10 cellular contexts compared by ENCODE assay signal in genomic region chr22:24430431-24431308, GRCh38. TPM values are rescaled to one million over a fixed set of nuclear protein-coding genes. Genes with fewer than 3 reads are reported as not detected.
DNase-seq lines count a peak whose midpoint lies in the region; ATAC-seq, FAIRE-seq and TF ChIP-seq lines count a peak whose summit lies in the region.
"Had no signal": no experiment of that assay in that cellular context is flagged by ENCODE, and none has a peak within 500 bp of the region (broad histone marks: within the 10 kb centered on the region; RNA-seq: fewer than 3 reads in every experiment).

No MANE protein-coding gene starts in this region.

- H3K9me2 ChIP-seq in MM.1S (replicated peaks; ENCODE audit: insufficient read depth, low read length) (no peaks in the 10 kb centered on the region), PC-9 (ENCODE audit: insufficient read depth) (no peaks in the 10 kb centered on the region)

- POLR2A ChIA-PET in GM12878 (lab: Charles Lee): interaction anchor here (1.0 to 2.2 kb wide), 4 partner anchors 29 to 84 kb away, joined by 3 to 10 read pairs (median 4); no protein-coding TSS in a partner anchor
- POLR2A ChIA-PET in PC-9 (lab: Charles Lee; ENCODE audit: unreplicated experiment): interaction anchor here (0.7 kb wide), 2 partner anchors 34 to 361 kb away, joined by 4 to 5 read pairs; no protein-coding TSS in a partner anchor

- H3K9ac ChIP-seq in DND-41 (ENCODE audit: low read depth, low read length) (peak overlapping the region; percentile 82), MM.1S (ENCODE audit: low read length) (peak overlapping the region; percentile 96; the same call in 1 of the 2 replicates), GM12878 (ENCODE audit: control insufficient read depth, insufficient read depth, low read length) (no peak overlapping the region)

- H3K4me1 Mint-ChIP-seq in HFFc6 (ENCODE audit: low read depth): peaks cover 45% of the 10 kb centered on the region

- TF ChIP-seq EP300 in GM12878 (IDR thresholded peaks at IDR 0.05; ENCODE audit: borderline replicate concordance in 1 of 2, control insufficient read depth in 1 of 2, low read depth in 2 of 2, low read length in 2 of 2) (no peak), tibial nerve (IDR thresholded peaks at IDR 0.05) (no peak)

- H3K4me1 ChIP-seq in DND-41 (ENCODE audit: insufficient read depth, low read length): peaks cover 100% of the 10 kb centered on the region
- H3K4me1 ChIP-seq in MM.1S (ENCODE audit: low read length): peaks cover 71% of the 10 kb centered on the region
- H3K4me1 ChIP-seq in GM12878 (ENCODE audit: control insufficient read depth, insufficient read depth, low read length): peaks cover 72% of the 10 kb centered on the region
- peaks cover 98 to 100% of the 10 kb centered on the region in 2 experiments for H3K4me1 ChIP-seq in neutrophil (ENCODE audit: control insufficient read depth in 1 of 2, insufficient read depth in 1 of 2, low read depth in 1 of 2, low read length in 1 of 2)
- H3K4me1 ChIP-seq in tibial nerve: peaks cover 0 to 58% (median 34%) of the 10 kb centered on the region in 4 donors
- H3K4me1 ChIP-seq in PC-9 (replicated peaks; ENCODE audit: insufficient read depth): peaks cover 9% of the 10 kb centered on the region; the same call in 1 of the 2 replicates
- H3K4me1 ChIP-seq: HAP-1 had no signal

- H4K20me1 ChIP-seq in DND-41 (ENCODE audit: insufficient read depth, low read length) (peaks cover 4% of the 10 kb centered on the region; the same call in 1 of the 2 replicates), MM.1S (ENCODE audit: insufficient read depth, low read length) (no peaks in the 10 kb centered on the region), GM12878 (ENCODE audit: control insufficient read depth, insufficient read depth) (no peaks in the 10 kb centered on the region), PC-9 (ENCODE audit: insufficient read depth) (no peaks in the 10 kb centered on the region)

- no peak for FAIRE-seq in GM12878 (lab: Jason Lieb, UNC)

- no peak for DNase-seq in DND-41
- no peak for DNase-seq in MM.1S
- no peak for DNase-seq in GM12878 (ENCODE audit: low read depth, low spot score)
- no peak for DNase-seq in tibial nerve (ENCODE audit: low spot score in 2 of 2)
- no peak for DNase-seq in PC-9
- DNase-seq in HFFc6: no peak
- DNase-seq: hippocampal formation; stimulated activated CD4-positive, alpha-beta T cell treated with anti-CD3 and anti-CD28 coated beads, Interleukin-4, amount 100 ng/mL, for 4 hours had no signal

- no peak for ATAC-seq in DND-41 (ENCODE audit: insufficient read depth, low read depth)
- no peak for ATAC-seq in GM12878

- H3K27ac Mint-ChIP-seq in HFFc6: no peak overlapping the region

- H3K4me3 ChIP-seq in DND-41 (ENCODE audit: low read depth in 1 of 2, low read length in 2 of 2) (no peak overlapping the region), MM.1S (ENCODE audit: low read length) (no peak overlapping the region), GM12878 (peak overlapping the region; percentile 60; the same call in 1 of the 2 replicates), neutrophil (ENCODE audit: low read depth in 1 of 2, low read length in 1 of 2) (no peak overlapping the region), tibial nerve (no peak overlapping the region), PC-9 (no peak overlapping the region)
- H3K4me3 ChIP-seq: HAP-1 had no signal

- 94% methylated on average over 14 of the region's 14 CpGs for WGBS in GM12878 (ENCODE audit: insufficient coverage, insufficient replicate concordance, low lambda C conversion rate, missing lambda C conversion rate)
- WGBS in tibial nerve, 2 donors: 67 to 70% methylated on average over 9 of the region's 14 CpGs

- no peak for TF ChIP-seq RAD21 in GM12878 (IDR thresholded peaks at IDR 0.05; ENCODE audit: insufficient read depth, low read depth, low read length)

- RAD21 ChIA-PET in GM12878 (lab: Charles Lee; ENCODE audit: unreplicated experiment): interaction anchor here (1.5 to 10.4 kb wide), 3 partner anchors 31 to 75 kb away, joined by 6 to 111 read pairs (median 107); no protein-coding TSS in a partner anchor

- H3K36me3 ChIP-seq in DND-41 (ENCODE audit: insufficient read depth, low read length) (peaks cover 12% of the 10 kb centered on the region; the same call in 1 of the 2 replicates), MM.1S (replicated peaks; ENCODE audit: insufficient read depth, low read length) (0 out of 2 replicates have a peak, but pooled peaks cover under 1% of the 10 kb centered on the region), GM12878 (ENCODE audit: control insufficient read depth in 2 of 2, insufficient read depth in 2 of 2, low read length in 1 of 2) (peaks cover 0 to 5% of the 10 kb centered on the region in 2 experiments; a peak in 2 of 4 replicates), neutrophil (peaks cover 36% of the 10 kb centered on the region), tibial nerve (no peaks in the 10 kb centered on the region), PC-9 (ENCODE audit: low read depth) (no peaks in the 10 kb centered on the region)
- H3K36me3 ChIP-seq: HAP-1 had no signal

- peaks cover 45% of the 10 kb centered on the region for H3K79me2 ChIP-seq in DND-41 (ENCODE audit: insufficient read depth, low read length)
- peaks cover 71% of the 10 kb centered on the region for H3K79me2 ChIP-seq in MM.1S (ENCODE audit: low read length)
- H3K79me2 ChIP-seq in GM12878 (ENCODE audit: control insufficient read depth, insufficient read depth, low read length): peaks cover 80% of the 10 kb centered on the region
- no peaks in the 10 kb centered on the region for H3K79me2 ChIP-seq in PC-9 (ENCODE audit: low read depth)

- no peak for TF ChIP-seq POLR2A in GM12878 (IDR thresholded peaks at IDR 0.05; ENCODE audit: low read depth, low read length)
- TF ChIP-seq POLR2A in tibial nerve (IDR thresholded peaks at IDR 0.05): no peak

- no peak overlapping the region for H3K4me3 Mint-ChIP-seq in HFFc6

- H3K4me2 ChIP-seq in DND-41 (ENCODE audit: insufficient read depth, low read length) (no peak overlapping the region), MM.1S (ENCODE audit: low read depth, low read length) (peak overlapping the region; percentile 98; the same call in 1 of the 2 replicates), GM12878 (ENCODE audit: control insufficient read depth, insufficient read depth) (peak overlapping the region; percentile 83), PC-9 (no peak overlapping the region)

- H2AFZ ChIP-seq in DND-41 (ENCODE audit: low read depth, low read length) (no peak overlapping the region), MM.1S (ENCODE audit: low read length) (no peak overlapping the region), GM12878 (ENCODE audit: control insufficient read depth, low read depth, low read length) (no peak overlapping the region), PC-9 (no peak overlapping the region)

- peaks cover 57% of the 10 kb centered on the region for H3F3A ChIP-seq in MM.1S (ENCODE audit: insufficient read depth, low read length)
- peaks cover 4% of the 10 kb centered on the region; the same call in 1 of the 2 replicates for H3F3A ChIP-seq in PC-9 (ENCODE audit: insufficient read depth, low read depth)

- no peaks in the 10 kb centered on the region for H3K36me3 Mint-ChIP-seq in HFFc6 (ENCODE audit: low read depth)

- intact Hi-C loops in GM12878 (cut with micrococcal nuclease; ENCODE audit: unreplicated experiment) (loop anchor here (10.0 kb wide), 1 partner anchor 106 kb away; no protein-coding TSS in a partner anchor), PC-9 (cut with micrococcal nuclease; ENCODE audit: unreplicated experiment) (no loop called here)

- no peaks in the 10 kb centered on the region for H3K9me3 Mint-ChIP-seq in HFFc6

- peaks cover 4% of the 10 kb centered on the region for H3K27me3 Mint-ChIP-seq in HFFc6 (ENCODE audit: insufficient read depth)

- H3K27me3 ChIP-seq in DND-41 (ENCODE audit: insufficient read depth, low read length, poor library complexity): no peaks in the 10 kb centered on the region
- H3K27me3 ChIP-seq in MM.1S (replicated peaks; ENCODE audit: insufficient read depth, low read length): no peaks in the 10 kb centered on the region
- no peaks in the 10 kb centered on the region for H3K27me3 ChIP-seq in GM12878 (replicated peaks in 1 of 2; ENCODE audit: control insufficient read depth in 2 of 2, insufficient read depth in 2 of 2, low read length in 1 of 2)
- H3K27me3 ChIP-seq in neutrophil: no peaks in the 10 kb centered on the region
- no peaks in the 10 kb centered on the region for H3K27me3 ChIP-seq in tibial nerve
- H3K27me3 ChIP-seq in PC-9 (ENCODE audit: insufficient read depth, low read depth): no peaks in the 10 kb centered on the region

- TF ChIP-seq CTCF in DND-41 (IDR thresholded peaks at IDR 0.05; ENCODE audit: borderline replicate concordance, extremely low read depth, low read length, poor library complexity, severe bottlenecking) (no peak), MM.1S (IDR thresholded peaks at IDR 0.05; ENCODE audit: low read length) (no peak), GM12878 (IDR thresholded peaks at IDR 0.05 in 2 of 3, conservative IDR thresholded peaks at IDR 0.05 in 1 of 3; ENCODE audit: control insufficient read depth in 2 of 3, extremely low read depth in 1 of 3, insufficient read depth in 1 of 3, low read depth in 3 of 3, low read length in 3 of 3) (no peak), neutrophil (IDR thresholded peaks at IDR 0.05) (no peak), tibial nerve (IDR thresholded peaks at IDR 0.05) (no peak), PC-9 (conservative IDR thresholded peaks at IDR 0.05) (no peak), HFFc6 (IDR thresholded peaks at IDR 0.05) (no peak)

- BruUV-seq in GM12878 (replicated peaks; lab: Mats Ljungman, UMichigan) (no TSS peak), PC-9 (replicated peaks; lab: Mats Ljungman, UMichigan) (no TSS peak)

- CTCF ChIA-PET in GM12878 (lab: Yijun Ruan, JAX) (interaction anchor here (0.9 to 19.9 kb wide), 5 partner anchors 7 to 91 kb away, joined by 3 to 332 read pairs (median 6); no protein-coding TSS in a partner anchor), PC-9 (lab: Charles Lee) (no interaction called here)

- in situ Hi-C loops in GM12878 (cut with MboI): loop anchor here (5.0 kb wide), 1 partner anchor 87 kb away; no protein-coding TSS in a partner anchor

- H3K27ac ChIP-seq in DND-41 (ENCODE audit: low read length): peak overlapping the region; percentile 95
- peak overlapping the region; percentile 98; the same call in 1 of the 2 replicates for H3K27ac ChIP-seq in MM.1S (ENCODE audit: low read length)
- H3K27ac ChIP-seq in GM12878 (ENCODE audit: control insufficient read depth, insufficient read depth): no peak overlapping the region
- H3K27ac ChIP-seq in neutrophil: peak overlapping the region; percentile 97
- H3K27ac ChIP-seq in tibial nerve: peak overlapping the region in 1 of 4 donors; percentile 59
- no peak overlapping the region for H3K27ac ChIP-seq in PC-9

- SMC1A ChIA-PET in GM12878 (lab: Charles Lee; ENCODE audit: uncharacterized antibody, unreplicated experiment): interaction anchor here (0.7 to 10.4 kb wide), 9 partner anchors 13 to 1135 kb away, joined by 3 to 122 read pairs (median 5); no protein-coding TSS in a partner anchor

- H3K9me3 ChIP-seq in DND-41 (ENCODE audit: insufficient read depth, low read length, severe bottlenecking) (no peaks in the 10 kb centered on the region), MM.1S (replicated peaks; ENCODE audit: insufficient read depth, low read length) (no peaks in the 10 kb centered on the region), GM12878 (replicated peaks; ENCODE audit: control insufficient read depth, insufficient read depth, low read length) (no peaks in the 10 kb centered on the region), neutrophil (no peaks in the 10 kb centered on the region), tibial nerve (no peaks in the 10 kb centered on the region), PC-9 (ENCODE audit: insufficient read depth, low read depth) (no peaks in the 10 kb centered on the region)
- H3K9me3 ChIP-seq: HAP-1 had no signal

RNA-seq across cellular contexts. Expression of gene ADORA2A, which starts 3.3 kb away (rescaled TPM):
- total RNA-seq in GM12878 (2013; cell fraction: nucleolus; rRNA removed): 55.4 and 60.9 TPM in 2 replicates
- 27.4 and 28.5 TPM in 2 replicates for total RNA-seq in GM12878 (2014; rRNA removed)
- 10.5 and 10.9 TPM in 2 replicates for total RNA-seq in GM12878 (2014; rRNA removed; fragmentation: Illumina TruSeq; extraction: Trizol)
- total RNA-seq in GM12878 (2021): 22.9 and 23.6 TPM in 2 replicates
- 9.5 TPM for polyA plus RNA-seq in GM12878 (2011; ENCODE audit: low read depth)
- polyA plus RNA-seq in GM12878 (2011; rRNA removed): 16.2 and 31.2 TPM in 2 replicates
- polyA plus RNA-seq in GM12878 (2011; cell fraction: cytosol; rRNA removed): 49.3 and 77.4 TPM in 2 replicates
- polyA plus RNA-seq in GM12878 (2011; cell fraction: nucleus; rRNA removed): 45.4 and 47.1 TPM in 2 replicates
- polyA plus RNA-seq in GM12878 (2012): 22.8 and 28.8 TPM in 2 replicates
- 4.6 and 15.9 TPM in 2 replicates for polyA plus RNA-seq in GM12878 (2014; fragmentation: Illumina TruSeq; extraction: Trizol)
- polyA plus RNA-seq in GM12878 (2014; fragmentation: Nextera tagmentation; extraction: Ambion mirVana): 1 to 10 TPM in 1 of 2 experiments, under 1 TPM in 1; 0.69 to 1.6 TPM
- 29.6 and 30.5 TPM in 2 replicates for polyA plus RNA-seq in GM12878 (2014; rRNA removed)
- 10 to 100 TPM; 15.8 to 20.6 TPM for polyA plus RNA-seq in GM12878 (2016; fragmentation: Nextera tagmentation; extraction: Ambion mirVana)
- 38.3 and 56.7 TPM in 2 replicates for polyA minus RNA-seq in GM12878 (2011; rRNA and poly(A)+ RNA removed)
- 11.3 and 12.3 TPM in 2 replicates for polyA minus RNA-seq in GM12878 (2011; cell fraction: cytosol; rRNA and poly(A)+ RNA removed)
- 15.4 and 23.7 TPM in 2 replicates for polyA minus RNA-seq in GM12878 (2011; cell fraction: nucleus; rRNA and poly(A)+ RNA removed)
- 1 to 10 TPM; 2.6 to 4.2 (median 3.5) TPM for total RNA-seq in tibial nerve
- total RNA-seq in PC-9 (2021): 1.8 and 2.6 TPM in 2 replicates
- total RNA-seq in HFFc6 (2021; fragmentation: NEBNext Ultra II Directional; extraction: Animal tissue kit (Norgen Biotek cat#: 25700)): 1 to 10 TPM; 1.1 to 2.9 (median 1.4) TPM

Comparison
In these comparisons a context has a peak if more than half of its experiments do, and no peak if none do; other contexts are left out.
1. H3K27ac ChIP-seq: peak in DND-41 (single experiment), MM.1S (single experiment) and neutrophil (single experiment); none in GM12878 (single experiment) and PC-9 (single experiment).
2. H3K4me2 ChIP-seq: peak in MM.1S (single experiment) and GM12878 (single experiment); none in DND-41 (single experiment) and PC-9 (single experiment).